Comparison of ENCODE assay signal across 1 cellular context in the genomic region with DNA sequence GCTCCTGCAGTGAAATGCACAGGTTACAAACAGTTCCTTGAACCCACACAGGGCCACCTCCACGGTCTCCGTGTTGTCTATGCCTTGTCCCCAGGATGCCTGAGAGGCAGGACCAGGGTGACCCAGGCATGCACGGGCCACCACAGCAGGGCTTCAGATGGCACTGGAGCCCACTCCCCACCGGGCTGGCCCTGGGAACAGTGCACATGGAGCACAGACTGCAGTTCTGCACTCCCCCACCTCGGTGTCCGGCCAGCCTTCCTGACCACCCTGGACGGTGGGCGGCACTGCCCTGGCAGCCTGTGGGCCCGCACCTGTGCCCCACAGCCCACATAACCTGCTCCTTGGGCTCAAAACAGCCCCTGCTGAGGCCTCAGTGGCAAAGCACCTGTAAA.
TF ChIP-seq lines count a peak whose summit lies in the region.

No MANE protein-coding gene starts in this region.

TF ChIP-seq in GM12891, 5 proteins besides CTCF, POLR2A, EP300 and RAD21 (continued from another document):
- TF ChIP-seq POU2F2 (IDR thresholded peaks at IDR 0.05; ENCODE audit: low read depth, low read length) (peak; percentile 30; the same call in 1 of the 2 replicates), POLR2AphosphoS5 (IDR thresholded peaks at IDR 0.05; ENCODE audit: low read depth, low read length) (peak; percentile 13; the same call in 1 of the 2 replicates)
